In the genomic region with DNA sequence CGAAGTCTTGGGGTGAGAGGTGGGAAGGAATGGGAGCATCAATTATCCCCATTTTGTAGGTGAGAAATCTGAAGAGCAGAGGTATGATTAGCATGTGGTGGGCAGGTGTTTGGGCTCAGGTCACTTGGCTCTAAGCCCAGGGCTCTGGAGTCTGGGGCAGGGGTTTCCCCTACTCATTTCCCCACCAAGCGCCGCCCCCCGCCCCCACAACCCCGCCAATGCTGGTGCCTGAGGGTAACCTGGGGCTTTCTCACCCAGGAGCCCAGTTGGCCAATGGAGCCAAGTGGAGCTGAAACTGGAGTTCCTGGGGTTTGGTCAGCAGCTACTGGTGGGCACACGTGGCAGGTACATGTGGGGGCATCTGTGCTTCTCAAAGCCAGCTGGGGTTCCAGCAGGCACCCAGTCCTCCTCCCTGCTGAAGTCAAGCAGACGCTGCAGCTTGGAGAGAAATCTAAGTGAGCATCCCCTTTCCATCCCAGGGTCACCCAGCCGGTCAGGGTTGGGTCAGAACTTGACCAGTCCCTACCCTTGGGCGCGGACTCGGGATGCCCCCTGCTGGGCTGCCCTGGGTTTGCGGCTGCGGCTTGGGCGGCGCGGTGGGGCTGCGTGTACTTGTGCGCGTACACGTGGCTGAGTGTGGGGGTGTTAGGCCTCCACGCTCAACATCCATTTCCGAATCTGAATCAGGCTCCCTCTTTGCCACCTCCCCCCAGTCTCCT, we compare ENCODE assay signal across 9 cellular contexts. TPM values are rescaled to one million over a fixed set of nuclear protein-coding genes. Genes with fewer than 3 reads are reported as not detected.
DNase-seq lines count a peak whose midpoint lies in the region; ATAC-seq and TF ChIP-seq lines count a peak whose summit lies in the region.
"Had no signal": no experiment of that assay in that cellular context is flagged by ENCODE, and none has a peak within 500 bp of the region (broad histone marks: within the 10 kb centered on the region; RNA-seq: fewer than 3 reads in every experiment).

No MANE protein-coding gene starts in this region.

- H3K27me3 ChIP-seq in iPS-20b (ENCODE audit: insufficient read depth, low read length) (peaks cover 72% of the 10 kb centered on the region), tibial nerve (peaks cover 0 to 74% of the 10 kb centered on the region in 2 donors)

- CTCF ChIA-PET in activated CD4-positive, alpha-beta T cell treated with anti-CD3 and anti-CD28 coated beads, Interleukin-2, amount 10 ng/mL, durations not matched to agents 7 days and 5 days (lab: Charles Lee) = interaction anchor here (0.6 to 3.7 kb wide), 2 partner anchors 16 to 163 kb away, joined by 5 to 17 read pairs; no protein-coding TSS in a partner anchor

- no peaks in the 10 kb centered on the region for H3K36me3 ChIP-seq in iPS-20b (ENCODE audit: insufficient read depth, low read depth, low read length)
- H3K36me3 ChIP-seq in tibial nerve = no peaks in the 10 kb centered on the region

- no peaks in the 10 kb centered on the region for H3K36me3 Mint-ChIP-seq in activated CD4-positive, alpha-beta T cell treated with anti-CD3 and anti-CD28 coated beads, Interleukin-2, amount 10 ng/mL, durations not matched to agents 7 days and 5 days (ENCODE audit: low read depth)
- H3K36me3 Mint-ChIP-seq in stimulated activated naive B cell treated with anti-CD40 and anti-IgM and Interleukin-4, amounts not matched to agents 10 μg/mL and 1 μg/mL and 100 μg/mL, for 72 hours = no peaks in the 10 kb centered on the region

- 0 out of 2 replicates have a peak overlapping the region, but pooled peaks have one; percentile 61 for H3K4me3 ChIP-seq in iPS-20b (ENCODE audit: low read length)
- no peak overlapping the region for H3K4me3 ChIP-seq in tibial nerve

- POLR2A ChIA-PET in activated CD4-positive, alpha-beta T cell treated with anti-CD3 and anti-CD28 coated beads, Interleukin-2, amount 10 ng/mL, durations not matched to agents 7 days and 5 days (lab: Charles Lee) = no interaction called here

- WGBS in tibial nerve, 2 donors = 27 to 39% methylated on average over 15 to 18 of the region's 22 CpGs

- H3K4me1 ChIP-seq in iPS-20b (ENCODE audit: insufficient read depth, low read length) = peaks cover 5% of the 10 kb centered on the region
- H3K4me1 ChIP-seq in tibial nerve = peaks cover 0 to 50% (median 26%) of the 10 kb centered on the region in 4 donors

- TF ChIP-seq EP300 in tibial nerve (IDR thresholded peaks at IDR 0.05) = no peak

- peaks cover 20% of the 10 kb centered on the region for H3K4me1 Mint-ChIP-seq in activated CD4-positive, alpha-beta T cell treated with anti-CD3 and anti-CD28 coated beads, Interleukin-2, amount 10 ng/mL, durations not matched to agents 7 days and 5 days
- H3K4me1 Mint-ChIP-seq in stimulated activated naive B cell treated with anti-CD40 and anti-IgM and Interleukin-4, amounts not matched to agents 10 μg/mL and 1 μg/mL and 100 μg/mL, for 72 hours = peaks cover 19 to 37% of the 10 kb centered on the region in 2 donors

- no peaks in the 10 kb centered on the region for H3K9me3 Mint-ChIP-seq in activated CD4-positive, alpha-beta T cell treated with anti-CD3 and anti-CD28 coated beads, Interleukin-2, amount 10 ng/mL, durations not matched to agents 7 days and 5 days
- no peaks in the 10 kb centered on the region for H3K9me3 Mint-ChIP-seq in stimulated activated naive B cell treated with anti-CD40 and anti-IgM and Interleukin-4, amounts not matched to agents 10 μg/mL and 1 μg/mL and 100 μg/mL, for 72 hours

- TF ChIP-seq POLR2A in tibial nerve (IDR thresholded peaks at IDR 0.05) = no peak

- DNase-seq in activated CD4-positive, alpha-beta T cell treated with anti-CD3 and anti-CD28 coated beads for 48 hours = peak; percentile 68
- no peak for DNase-seq in activated CD4-positive, alpha-beta T cell treated with anti-CD3 and anti-CD28 coated beads, Interleukin-2, amount 10 ng/mL, durations not matched to agents 7 days and 5 days
- peak; percentile 44 for DNase-seq in activated T-cell treated with anti-CD3 and anti-CD28 coated beads for 48 hours (ENCODE audit: low read depth)
- DNase-seq in stimulated activated naive B cell treated with anti-CD40 and anti-IgM and Interleukin-4, amounts not matched to agents 10 μg/mL and 1 μg/mL and 100 μg/mL, for 72 hours = no peak
- no peak for DNase-seq in NCI-H524 treated with DMSO at 0.1 percent for 48 hours (lab: John Stamatoyannopoulos, UW)
- DNase-seq in NCI-H1092 (lab: John Stamatoyannopoulos, UW) = no peak
- no peak for DNase-seq in tibial nerve (ENCODE audit: low spot score in 2 of 2)

- no peak overlapping the region for H3K27ac ChIP-seq in iPS-20b (ENCODE audit: low read length)
- H3K27ac ChIP-seq in tibial nerve = no peak overlapping the region
- H3K27ac ChIP-seq: SK-N-MC had no signal

- no peak overlapping the region for H3K9ac ChIP-seq in iPS-20b (ENCODE audit: low read depth, low read length)

- H3K4me3 Mint-ChIP-seq in activated CD4-positive, alpha-beta T cell treated with anti-CD3 and anti-CD28 coated beads, Interleukin-2, amount 10 ng/mL, durations not matched to agents 7 days and 5 days = no peak overlapping the region
- H3K4me3 Mint-ChIP-seq in stimulated activated naive B cell treated with anti-CD40 and anti-IgM and Interleukin-4, amounts not matched to agents 10 μg/mL and 1 μg/mL and 100 μg/mL, for 72 hours = peak overlapping the region in 1 of 2 donors; percentile 9

- no peaks in the 10 kb centered on the region for H3K9me3 ChIP-seq in iPS-20b (ENCODE audit: insufficient read depth, low read depth, low read length)
- peaks cover 0 to 8% (median 0%) of the 10 kb centered on the region in 4 donors for H3K9me3 ChIP-seq in tibial nerve

- H3K27me3 Mint-ChIP-seq in activated CD4-positive, alpha-beta T cell treated with anti-CD3 and anti-CD28 coated beads, Interleukin-2, amount 10 ng/mL, durations not matched to agents 7 days and 5 days = peaks cover 71% of the 10 kb centered on the region
- peaks cover 70 to 77% of the 10 kb centered on the region in 2 donors for H3K27me3 Mint-ChIP-seq in stimulated activated naive B cell treated with anti-CD40 and anti-IgM and Interleukin-4, amounts not matched to agents 10 μg/mL and 1 μg/mL and 100 μg/mL, for 72 hours

- no peak for TF ChIP-seq CTCF in tibial nerve (IDR thresholded peaks at IDR 0.05)

- no peak overlapping the region for H3K27ac Mint-ChIP-seq in activated CD4-positive, alpha-beta T cell treated with anti-CD3 and anti-CD28 coated beads, Interleukin-2, amount 10 ng/mL, durations not matched to agents 7 days and 5 days
- no peak overlapping the region for H3K27ac Mint-ChIP-seq in stimulated activated naive B cell treated with anti-CD40 and anti-IgM and Interleukin-4, amounts not matched to agents 10 μg/mL and 1 μg/mL and 100 μg/mL, for 72 hours

- ATAC-seq in stimulated activated naive B cell treated with anti-CD40 and anti-IgM and Interleukin-4, amounts not matched to agents 10 μg/mL and 1 μg/mL and 100 μg/mL, for 72 hours (replicated peaks) = peak; percentile 38 to 42

RNA-seq across cellular contexts. Expression of gene CHRM1, which starts 1.6 kb away (rescaled TPM):
- total RNA-seq in activated CD4-positive, alpha-beta T cell treated with anti-CD3 and anti-CD28 coated beads, Interleukin-2, amount 10 ng/mL, durations not matched to agents 7 days and 5 days = not detected
- total RNA-seq in tibial nerve = not detected

RNA-seq across cellular contexts. Expression of gene SLC3A2, which starts 42.1 kb away (rescaled TPM):
- 100 to 1,000 TPM; 153 to 157 TPM for total RNA-seq in activated CD4-positive, alpha-beta T cell treated with anti-CD3 and anti-CD28 coated beads, Interleukin-2, amount 10 ng/mL, durations not matched to agents 7 days and 5 days
- 100 to 1,000 TPM; 108 to 148 (median 133) TPM for total RNA-seq in tibial nerve

Comparison
In these comparisons a context has a peak if more than half of its experiments do, and no peak if none do; other contexts are left out.
1. DNase-seq: peak in activated CD4-positive, alpha-beta T cell treated with anti-CD3 and anti-CD28 coated beads for 48 hours (single experiment) and activated T-cell treated with anti-CD3 and anti-CD28 coated beads for 48 hours (single experiment); none in activated CD4-positive, alpha-beta T cell treated with anti-CD3 and anti-CD28 coated beads, Interleukin-2, amount 10 ng/mL, durations not matched to agents 7 days and 5 days (single experiment), stimulated activated naive B cell treated with anti-CD40 and anti-IgM and Interleukin-4, amounts not matched to agents 10 μg/mL and 1 μg/mL and 100 μg/mL, for 72 hours (single experiment), NCI-H524 treated with DMSO at 0.1 percent for 48 hours (single experiment), NCI-H1092 (single experiment) and tibial nerve (0 of 2).